ENCODE assay signal across 13 cellular contexts in genomic region chr2:236269876-236270275, GRCh38. TPM values are rescaled to one million over a fixed set of nuclear protein-coding genes. Genes with fewer than 3 reads are reported as not detected.
"Had no signal": no experiment of that assay in that cellular context is flagged by ENCODE, and none has a peak within 500 bp of the region (broad histone marks: within the 10 kb centered on the region; RNA-seq: fewer than 3 reads in every experiment).

No MANE protein-coding gene starts in this region.

RNA-seq across cellular contexts. Expression of gene ASB18, which starts 5.7 kb away (rescaled TPM):
- total RNA-seq: stomach, subcutaneous adipose tissue, temporal lobe, thoracic aorta, thyroid gland, tibial nerve, transverse colon, upper lobe of left lung, upper lobe of right lung, ureter, urinary bladder, uterus, vagina had no signal
